Comparison of ENCODE assay signal across 28 cellular contexts in genomic region chr18:23400918-23401317, GRCh38. TPM values are rescaled to one million over a fixed set of nuclear protein-coding genes. Genes with fewer than 3 reads are reported as not detected.
A peak's percentile ranks its signal among the peaks of the same experiment; 100 is the strongest.
DNase-seq lines count a peak whose midpoint lies in the region; ATAC-seq, FAIRE-seq and TF ChIP-seq lines count a peak whose summit lies in the region.
"Had no signal": no experiment of that assay in that cellular context is flagged by ENCODE, and none has a peak within 500 bp of the region (broad histone marks: within the 10 kb centered on the region; RNA-seq: fewer than 3 reads in every experiment).

No MANE protein-coding gene starts in this region.

- H4K20me1 ChIP-seq in astrocyte (ENCODE audit: insufficient read depth, low read length), result no peaks in the 10 kb centered on the region
- H4K20me1 ChIP-seq: BLaER1 treated with 17β-estradiol and CSF1 and Interleukin-3, amounts not matched to agents 10 nM and 100 nM had no signal

- peak overlapping the region; percentile 47 for H3K4me2 ChIP-seq in astrocyte (ENCODE audit: low read length)
- H3K4me2 ChIP-seq in mesenchymal stem cell (ENCODE audit: low read length, poor library complexity, severe bottlenecking), result no peak overlapping the region
- H3K4me2 ChIP-seq: BLaER1 treated with 17β-estradiol and CSF1 and Interleukin-3, amounts not matched to agents 10 nM and 100 nM had no signal

- no peak for FAIRE-seq in astrocyte (lab: Jason Lieb, UNC)
- FAIRE-seq: G401.6, pancreas had no signal

- no peak overlapping the region for H2AFZ ChIP-seq in astrocyte (ENCODE audit: low read depth, low read length)
- H2AFZ ChIP-seq in mesenchymal stem cell (ENCODE audit: low read depth, low read length), result no peak overlapping the region

- no peak overlapping the region for H2BK120ac ChIP-seq in mesenchymal stem cell (ENCODE audit: low read depth, low read length)

- peak overlapping the region; percentile 99 for H3K27ac Mint-ChIP-seq in astrocyte (ENCODE audit: unreplicated experiment)
- no peak overlapping the region for H3K27ac Mint-ChIP-seq in activated naive CD4-positive, alpha-beta T cell treated with anti-CD3 and anti-CD28 coated beads, Interleukin-2, amount 10 ng/mL, durations not matched to agents 7 days and 5 days
- H3K27ac Mint-ChIP-seq: activated naive CD8-positive, alpha-beta T cell treated with anti-CD3 and anti-CD28 coated beads for 36 hours; activated T-cell treated with anti-CD3 and anti-CD28 coated beads, Interleukin-2, amount 50 U/mL, for 24 hours; effector memory CD8-positive, alpha-beta T cell; stimulated activated naive CD8-positive, alpha-beta T cell treated with anti-CD3 and anti-CD28 coated beads, Interleukin-15, Interleukin-2, amounts not matched to agents 100 ng/mL and 50 ng/mL, for 24 hours had no signal

- H2BK12ac ChIP-seq in mesenchymal stem cell (ENCODE audit: low read length in 2 of 2), result no peak overlapping the region

- H2AK5ac ChIP-seq in mesenchymal stem cell (ENCODE audit: low read length, severe bottlenecking), result peak overlapping the region; percentile 64

- H3K4me3 ChIP-seq in HUES48 (ENCODE audit: low read depth, low read length) (no peak overlapping the region), astrocyte (ENCODE audit: insufficient read depth, low read depth, low read length) (no peak overlapping the region), mesenchymal stem cell (ENCODE audit: insufficient read depth in 1 of 2, low read depth in 1 of 2, low read length in 2 of 2) (no peak overlapping the region), subcutaneous abdominal adipose tissue (ENCODE audit: low read depth in 1 of 5, low read length in 5 of 5) (no peak overlapping the region)
- H3K4me3 ChIP-seq: BLaER1 treated with 17β-estradiol and CSF1 and Interleukin-3, amounts not matched to agents 10 nM and 100 nM; cardiac muscle cell; coronary artery; pancreas; right atrium auricular region; SK-N-MC; thoracic aorta; uterus had no signal

- peaks cover 7% of the 10 kb centered on the region for H3K79me1 ChIP-seq in mesenchymal stem cell (replicated peaks; ENCODE audit: low read length, poor library complexity, severe bottlenecking)

- peaks cover 31% of the 10 kb centered on the region for H3K4me1 Mint-ChIP-seq in astrocyte (ENCODE audit: low read depth, unreplicated experiment)
- peaks cover 20% of the 10 kb centered on the region for H3K4me1 Mint-ChIP-seq in activated naive CD4-positive, alpha-beta T cell treated with anti-CD3 and anti-CD28 coated beads, Interleukin-2, amount 10 ng/mL, durations not matched to agents 7 days and 5 days

- H3K9me3 ChIP-seq in HUES48 (ENCODE audit: control insufficient read depth, insufficient read depth, low read length) (no peaks in the 10 kb centered on the region), astrocyte (ENCODE audit: insufficient read depth, low read depth, low read length) (no peaks in the 10 kb centered on the region), mesenchymal stem cell (ENCODE audit: control insufficient read depth, low read length) (no peaks in the 10 kb centered on the region), subcutaneous abdominal adipose tissue (ENCODE audit: control insufficient read depth in 5 of 5, low read length in 5 of 5) (no peaks in the 10 kb centered on the region)
- H3K9me3 ChIP-seq: Caco-2, pancreas, right atrium auricular region, thoracic aorta, uterus had no signal

- H3K36me3 Mint-ChIP-seq in astrocyte (ENCODE audit: low read depth, unreplicated experiment), result peaks cover 14% of the 10 kb centered on the region
- H3K36me3 Mint-ChIP-seq in activated naive CD4-positive, alpha-beta T cell treated with anti-CD3 and anti-CD28 coated beads, Interleukin-2, amount 10 ng/mL, durations not matched to agents 7 days and 5 days, result peaks cover 2% of the 10 kb centered on the region

- WGBS in mesenchymal stem cell, result 47% methylated on average over 3 of the region's 3 CpGs

- H3K27ac ChIP-seq in HUES48 (ENCODE audit: low read depth, low read length) (peak overlapping the region; percentile 48), astrocyte (ENCODE audit: low read depth, low read length) (no peak overlapping the region), mesenchymal stem cell (ENCODE audit: low read length, poor library complexity, severe bottlenecking) (peak overlapping the region; percentile 100), subcutaneous abdominal adipose tissue (ENCODE audit: low read depth, low read length) (peak overlapping the region; percentile 2)
- H3K27ac ChIP-seq: BLaER1 treated with 17β-estradiol and CSF1 and Interleukin-3, amounts not matched to agents 10 nM and 100 nM; cardiac muscle cell; coronary artery; pancreas; right atrium auricular region; SK-N-MC; thoracic aorta; uterus had no signal

- no peaks in the 10 kb centered on the region for H3K27me3 Mint-ChIP-seq in astrocyte (ENCODE audit: low read depth, unreplicated experiment)
- H3K27me3 Mint-ChIP-seq in activated naive CD4-positive, alpha-beta T cell treated with anti-CD3 and anti-CD28 coated beads, Interleukin-2, amount 10 ng/mL, durations not matched to agents 7 days and 5 days, result no peaks in the 10 kb centered on the region
- H3K27me3 Mint-ChIP-seq: activated naive CD8-positive, alpha-beta T cell treated with anti-CD3 and anti-CD28 coated beads for 36 hours; activated T-cell treated with anti-CD3 and anti-CD28 coated beads, Interleukin-2, amount 50 U/mL, for 24 hours; effector memory CD8-positive, alpha-beta T cell; naive thymus-derived CD8-positive, alpha-beta T cell; stimulated activated naive CD8-positive, alpha-beta T cell treated with anti-CD3 and anti-CD28 coated beads, Interleukin-15, Interleukin-2, amounts not matched to agents 100 ng/mL and 50 ng/mL, for 24 hours had no signal

- H3K18ac ChIP-seq in mesenchymal stem cell (ENCODE audit: low read depth in 1 of 2, low read length in 2 of 2), result no peak overlapping the region

- no peak overlapping the region for H2BK15ac ChIP-seq in mesenchymal stem cell (ENCODE audit: low read depth, poor library complexity, severe bottlenecking)

- H3K79me2 ChIP-seq in astrocyte (ENCODE audit: insufficient read depth, low read length), result no peaks in the 10 kb centered on the region

- ATAC-seq in HG02884 (IDR thresholded peaks at IDR 0.05; ENCODE audit: unreplicated experiment) (no peak), GM21360 (IDR thresholded peaks at IDR 0.05; ENCODE audit: unreplicated experiment) (no peak)
- ATAC-seq: effector memory CD8-positive, alpha-beta T cell; naive thymus-derived CD8-positive, alpha-beta T cell had no signal

- H2BK5ac ChIP-seq in mesenchymal stem cell (ENCODE audit: low read depth, low read length, poor library complexity, severe bottlenecking), result peak overlapping the region; percentile 63

- CTCF ChIA-PET in activated naive CD4-positive, alpha-beta T cell treated with anti-CD3 and anti-CD28 coated beads, Interleukin-2, amount 10 ng/mL, durations not matched to agents 7 days and 5 days (lab: Charles Lee), result interaction anchor here (0.9 kb wide), 1 partner anchor 11 kb away, joined by 3 read pairs; no protein-coding TSS in a partner anchor

- H3K4me1 ChIP-seq in HUES48 (ENCODE audit: control insufficient read depth, insufficient read depth, low read length) (peaks cover 17% of the 10 kb centered on the region), astrocyte (ENCODE audit: insufficient read depth, low read length) (peaks cover 16% of the 10 kb centered on the region), mesenchymal stem cell (ENCODE audit: control insufficient read depth, insufficient read depth, low read depth, low read length) (peaks cover 12% of the 10 kb centered on the region), subcutaneous abdominal adipose tissue (ENCODE audit: control insufficient read depth in 5 of 5, insufficient read depth in 5 of 5, low read length in 5 of 5) (peaks cover 0 to 15% (median 12%) of the 10 kb centered on the region in 5 donors)
- H3K4me1 ChIP-seq: pancreas, right atrium auricular region, uterus had no signal

- H3K36me3 ChIP-seq in HUES48 (ENCODE audit: control insufficient read depth, insufficient read depth, low read length) (no peaks in the 10 kb centered on the region), astrocyte (ENCODE audit: insufficient read depth, low read length) (no peaks in the 10 kb centered on the region), mesenchymal stem cell (ENCODE audit: control insufficient read depth in 1 of 2, insufficient read depth in 2 of 2, low read depth in 1 of 2, low read length in 2 of 2) (peaks cover 0 to 5% of the 10 kb centered on the region in 2 experiments), subcutaneous abdominal adipose tissue (ENCODE audit: control insufficient read depth in 5 of 5, insufficient read depth in 5 of 5, low read length in 5 of 5) (peaks cover 0 to 8% (median 0%) of the 10 kb centered on the region in 5 donors)
- H3K36me3 ChIP-seq: cardiac muscle cell, pancreas, right atrium auricular region, thoracic aorta, uterus had no signal

- no peak overlapping the region for H4K8ac ChIP-seq in mesenchymal stem cell (ENCODE audit: low read length)

- no peak overlapping the region for H3K4ac ChIP-seq in mesenchymal stem cell (ENCODE audit: low read depth in 1 of 2, low read length in 2 of 2)

- H3K4me3 Mint-ChIP-seq in astrocyte (ENCODE audit: unreplicated experiment), result no peak overlapping the region
- no peak overlapping the region for H3K4me3 Mint-ChIP-seq in activated naive CD4-positive, alpha-beta T cell treated with anti-CD3 and anti-CD28 coated beads, Interleukin-2, amount 10 ng/mL, durations not matched to agents 7 days and 5 days
- H3K4me3 Mint-ChIP-seq: activated naive CD8-positive, alpha-beta T cell treated with anti-CD3 and anti-CD28 coated beads for 36 hours; activated T-cell treated with anti-CD3 and anti-CD28 coated beads, Interleukin-2, amount 50 U/mL, for 24 hours; effector memory CD8-positive, alpha-beta T cell; naive thymus-derived CD8-positive, alpha-beta T cell; stimulated activated naive CD8-positive, alpha-beta T cell treated with anti-CD3 and anti-CD28 coated beads, Interleukin-15, Interleukin-2, amounts not matched to agents 100 ng/mL and 50 ng/mL, for 24 hours had no signal

- no peak for DNase-seq in astrocyte (ENCODE audit: low read depth)
- no peak for DNase-seq in mesenchymal stem cell
- DNase-seq in activated naive CD4-positive, alpha-beta T cell treated with anti-CD3 and anti-CD28 coated beads, Interleukin-2, amount 10 ng/mL, durations not matched to agents 7 days and 5 days, result no peak
- DNase-seq: activated CD4-positive, CD25-positive, alpha-beta regulatory T cell; activated effector memory CD4-positive, alpha-beta T cell treated with anti-CD3 and anti-CD28 coated beads, Interleukin-2, amount 50 U/mL, for 16 hours; activated naive CD8-positive, alpha-beta T cell treated with anti-CD3 and anti-CD28 coated beads for 36 hours; activated T-cell treated with anti-CD3 and anti-CD28 coated beads, Interleukin-2, amount 50 U/mL, for 24 hours; aorta; effector memory CD8-positive, alpha-beta T cell; naive thymus-derived CD8-positive, alpha-beta T cell; NCI-H1048; stimulated activated CD4-positive, alpha-beta T cell treated with anti-CD3 and anti-CD28 coated beads, Interleukin-2, amount 100 ng/mL, for 24 hours; T-helper 1 cell had no signal

- H3K27me3 ChIP-seq in HUES48 (ENCODE audit: control insufficient read depth, insufficient read depth, low read length) (no peaks in the 10 kb centered on the region), astrocyte (ENCODE audit: insufficient read depth, low read length) (no peaks in the 10 kb centered on the region), mesenchymal stem cell (ENCODE audit: control insufficient read depth in 1 of 2, insufficient read depth in 1 of 2, low read length in 2 of 2) (no peaks in the 10 kb centered on the region), subcutaneous abdominal adipose tissue (ENCODE audit: control insufficient read depth in 5 of 5, insufficient read depth in 4 of 5, low read length in 5 of 5) (no peaks in the 10 kb centered on the region)
- H3K27me3 ChIP-seq: BLaER1 treated with 17β-estradiol and CSF1 and Interleukin-3, amounts not matched to agents 10 nM and 100 nM; cardiac muscle cell; pancreas; right atrium auricular region; uterus had no signal

- H3K9ac ChIP-seq in HUES48 (ENCODE audit: low read depth, low read length) (no peak overlapping the region), astrocyte (ENCODE audit: low read length) (no peak overlapping the region), mesenchymal stem cell (ENCODE audit: low read length) (no peak overlapping the region), subcutaneous abdominal adipose tissue (ENCODE audit: low read length in 5 of 5) (no peak overlapping the region)
- H3K9ac ChIP-seq: BLaER1 treated with 17β-estradiol and CSF1 and Interleukin-3, amounts not matched to agents 10 nM and 100 nM had no signal

- no peak overlapping the region for H3K23ac ChIP-seq in mesenchymal stem cell (ENCODE audit: low read length in 2 of 2)

- no peak overlapping the region for H4K91ac ChIP-seq in mesenchymal stem cell (ENCODE audit: low read length)

- no peak for TF ChIP-seq CTCF in astrocyte (IDR thresholded peaks at IDR 0.05; ENCODE audit: insufficient read depth, low read depth, low read length)

- H3K14ac ChIP-seq in mesenchymal stem cell (ENCODE audit: low read length in 2 of 2), result no peak overlapping the region

- no peaks in the 10 kb centered on the region for H3K9me3 Mint-ChIP-seq in astrocyte (ENCODE audit: unreplicated experiment)
- no peaks in the 10 kb centered on the region for H3K9me3 Mint-ChIP-seq in activated naive CD4-positive, alpha-beta T cell treated with anti-CD3 and anti-CD28 coated beads, Interleukin-2, amount 10 ng/mL, durations not matched to agents 7 days and 5 days
- H3K9me3 Mint-ChIP-seq: activated naive CD8-positive, alpha-beta T cell treated with anti-CD3 and anti-CD28 coated beads for 36 hours; activated T-cell treated with anti-CD3 and anti-CD28 coated beads, Interleukin-2, amount 50 U/mL, for 24 hours; effector memory CD8-positive, alpha-beta T cell; stimulated activated naive CD8-positive, alpha-beta T cell treated with anti-CD3 and anti-CD28 coated beads, Interleukin-15, Interleukin-2, amounts not matched to agents 100 ng/mL and 50 ng/mL, for 24 hours had no signal

RNA-seq across cellular contexts. Expression of gene RIOK3, which starts 52.2 kb away (rescaled TPM):
- total RNA-seq in astrocyte, result 93.2 and 96.0 TPM in 2 replicates
- polyA plus RNA-seq in mesenchymal stem cell (2013, experiment 1 of 2), result 60.4 TPM
- polyA plus RNA-seq in mesenchymal stem cell (2013, experiment 2 of 2), result 58.3 TPM
